Comparison of ENCODE assay signal across 1 cellular context in genomic region chrX:151039351-151039750, GRCh38.
TF ChIP-seq lines count a peak whose summit lies in the region.

No MANE protein-coding gene starts in this region.

TF ChIP-seq in K562, 482 proteins besides CTCF, POLR2A, EP300 and RAD21 (continued from another document):
- TF ChIP-seq ATF6 (CRISPR knock-in tag; IDR thresholded peaks at IDR 0.05) (no peak), MED1 (CRISPR knock-in tag; IDR thresholded peaks at IDR 0.05; ENCODE audit: borderline replicate concordance) (no peak), NR2F6 (CRISPR knock-in tag; IDR thresholded peaks at IDR 0.05) (no peak), NUFIP1 (IDR thresholded peaks at IDR 0.05; ENCODE audit: partially characterized antibody) (no peak), CBFB (CRISPR knock-in tag; IDR thresholded peaks at IDR 0.05) (no peak), ZNF165 (CRISPR knock-in tag; IDR thresholded peaks at IDR 0.05; ENCODE audit: borderline replicate concordance) (no peak), CEBPZ (IDR thresholded peaks at IDR 0.05; ENCODE audit: borderline replicate concordance, low read depth, low read length) (no peak), CBX3 (IDR thresholded peaks at IDR 0.05; ENCODE audit: borderline replicate concordance in 1 of 2, low read length in 2 of 2) (no peak), ZNF740 (CRISPR knock-in tag; IDR thresholded peaks at IDR 0.05) (no peak), ZNF740 (tag; IDR thresholded peaks at IDR 0.05) (no peak), MXD1 (CRISPR knock-in tag; IDR thresholded peaks at IDR 0.05; ENCODE audit: borderline replicate concordance, poor library complexity, severe bottlenecking) (no peak), ZNF639 (CRISPR knock-in tag; conservative IDR thresholded peaks at IDR 0.05 in 1 of 2, IDR thresholded peaks at IDR 0.05 in 1 of 2) (no peak), ZNF224 (CRISPR knock-in tag; IDR thresholded peaks at IDR 0.05) (no peak), ETV5 (CRISPR knock-in tag; IDR thresholded peaks at IDR 0.05; ENCODE audit: low read depth) (no peak)
